ENCODE assay signal across 18 cellular contexts in genomic region chr13:74868044-74868443, GRCh38.
A peak's percentile ranks its signal among the peaks of the same experiment; 100 is the strongest.
DNase-seq lines count a peak whose midpoint lies in the region; ATAC-seq and TF ChIP-seq lines count a peak whose summit lies in the region.
"Had no signal": no experiment of that assay in that cellular context is flagged by ENCODE, and none has a peak within 500 bp of the region (broad histone marks: within the 10 kb centered on the region; RNA-seq: fewer than 3 reads in every experiment).

No MANE protein-coding gene starts in this region.

- TF ChIP-seq CTCF in choroid plexus epithelial cell (conservative IDR thresholded peaks at IDR 0.05; ENCODE audit: low read depth, low read length) (no peak), natural killer cell (IDR thresholded peaks at IDR 0.05) (no peak), mucosa of descending colon (IDR thresholded peaks at IDR 0.05) (no peak)

- DNase-seq in ELR (ENCODE audit: low read depth) (peak; percentile 73), NCI-H226 (peak; percentile 6), choroid plexus epithelial cell (ENCODE audit: low read depth) (peak; percentile 41), renal cortical epithelial cell (ENCODE audit: low read depth) (peak; percentile 16), natural killer cell (no peak), mucosa of descending colon (no peak)
- DNase-seq: DMS153, KBM-7, MG63, NCI-H1105 treated with DMSO at 0.1 percent for 48 hours, NCI-H187, NCI-H446 treated with DMSO at 0.1 percent for 48 hours, NCI-H748 treated with DMSO at 0.1 percent for 48 hours, PC-9, Right ventricle myocardium superior had no signal

- H3K36me3 ChIP-seq in mucosa of descending colon (ENCODE audit: low read depth): no peaks in the 10 kb centered on the region
- H3K36me3 ChIP-seq: BLaER1 treated with 17β-estradiol and CSF1 and Interleukin-3, amounts not matched to agents 10 nM and 100 nM; MG63 had no signal

- no peak overlapping the region for H3K4me3 Mint-ChIP-seq in natural killer cell
- H3K4me3 Mint-ChIP-seq: GM23338 had no signal

- no peaks in the 10 kb centered on the region for H3K27me3 Mint-ChIP-seq in natural killer cell (ENCODE audit: low read depth in 2 of 2)

- H3K9me3 ChIP-seq in mucosa of descending colon: peaks cover 6% of the 10 kb centered on the region

- H3K4me3 ChIP-seq in choroid plexus epithelial cell (ENCODE audit: low read depth, low read length) (no peak overlapping the region), mucosa of descending colon (no peak overlapping the region)
- H3K4me3 ChIP-seq: BLaER1 treated with 17β-estradiol and CSF1 and Interleukin-3, amounts not matched to agents 10 nM and 100 nM; GM23338; MG63; PC-9 had no signal

- no peaks in the 10 kb centered on the region for H3K4me1 ChIP-seq in mucosa of descending colon (ENCODE audit: low read depth)
- H3K4me1 ChIP-seq: BLaER1 treated with 17β-estradiol and CSF1 and Interleukin-3, amounts not matched to agents 10 nM and 100 nM had no signal

- ATAC-seq in natural killer cell (no peak), mucosa of descending colon (no peak), HG02642 (IDR thresholded peaks at IDR 0.05; ENCODE audit: poor library complexity, unreplicated experiment) (no peak)
- ATAC-seq: GM23338 had no signal

- intact Hi-C loops in natural killer cell (cut with micrococcal nuclease): no loop called here
- intact Hi-C loops in mucosa of descending colon (cut with DNase I, micrococcal nuclease): no loop called here

- H3K4me1 Mint-ChIP-seq in natural killer cell: no peaks in the 10 kb centered on the region
- H3K4me1 Mint-ChIP-seq: GM23338 had no signal

- H3K9me3 Mint-ChIP-seq in natural killer cell: peaks cover 3 to 12% of the 10 kb centered on the region in 2 donors

- no peak overlapping the region for H3K27ac Mint-ChIP-seq in natural killer cell
- H3K27ac Mint-ChIP-seq: GM23338 had no signal

- H3K36me3 Mint-ChIP-seq in natural killer cell: peaks cover 18% of the 10 kb centered on the region

Comparison
In these comparisons a context has a peak if more than half of its experiments do, and no peak if none do; other contexts are left out.
1. DNase-seq: peak in ELR (single experiment), NCI-H226 (single experiment), choroid plexus epithelial cell (single experiment) and renal cortical epithelial cell (single experiment); none in natural killer cell (single experiment) and mucosa of descending colon (0 of 3).